Comparison of ENCODE assay signal across 24 cellular contexts in genomic region chr20:51807864-51808263, GRCh38.
DNase-seq lines count a peak whose midpoint lies in the region; ATAC-seq and TF ChIP-seq lines count a peak whose summit lies in the region.
"Had no signal": no experiment of that assay in that cellular context is flagged by ENCODE, and none has a peak within 500 bp of the region (broad histone marks: within the 10 kb centered on the region; RNA-seq: fewer than 3 reads in every experiment).

No MANE protein-coding gene starts in this region.

- POLR2A ChIA-PET in AG04449 (lab: Yijun Ruan, JAX): no interaction called here
- POLR2A ChIA-PET in RWPE1 (lab: Yijun Ruan, JAX; ENCODE audit: low non-redundant PET): no interaction called here

- peak; percentile 50 for DNase-seq in AG04449 (ENCODE audit: low read depth, low spot score)
- DNase-seq in HS-5 (ENCODE audit: low read depth): peak; percentile 78
- peak; percentile 57 for DNase-seq in amniotic epithelial cell (ENCODE audit: low read depth)
- peak; percentile 29 for DNase-seq in skeletal muscle cell (ENCODE audit: low read depth)
- DNase-seq in activated naive CD4-positive, alpha-beta T cell (lab: John Stamatoyannopoulos, UW): no peak
- no peak for DNase-seq in RWPE1 (ENCODE audit: low spot score)
- DNase-seq in iPS-NIHi7 (ENCODE audit: extremely low spot score): no peak
- DNase-seq: 8988T; AML-193; CD4-positive, alpha-beta memory T cell; COR-L47; DMS79; GF-D8; KG1; MM.1S; NCI-H2029; NCI-H446; NCI-H526; NCI-H82; NK-92 treated with Interleukin-12 subunit alpha and Interleukin-12 subunit beta, amount 100 ng/mL, for 24 hours; PC-3; SHP77 had no signal

- CTCF ChIA-PET in AG04449 (lab: Yijun Ruan, JAX): interaction anchor here (0.5 to 4.0 kb wide), 5 partner anchors 8 to 245 kb away, joined by 3 to 30 read pairs (median 3); no protein-coding TSS in a partner anchor
- CTCF ChIA-PET in RWPE1 (lab: Yijun Ruan, JAX): interaction anchor here (1.1 kb wide), 1 partner anchor 16 kb away, joined by 3 read pairs; no protein-coding TSS in a partner anchor

- no peak overlapping the region for H3K4me3 ChIP-seq in AG04449 (ENCODE audit: low read depth, low read length)
- no peak overlapping the region for H3K4me3 ChIP-seq in skeletal muscle cell (ENCODE audit: low read depth, low read length)
- H3K4me3 ChIP-seq: BLaER1 treated with 17β-estradiol and CSF1 and Interleukin-3, amounts not matched to agents 10 nM and 100 nM had no signal

- H3K27ac ChIP-seq in RWPE1: no peak overlapping the region
- H3K27ac ChIP-seq: BLaER1 treated with 17β-estradiol and CSF1 and Interleukin-3, amounts not matched to agents 10 nM and 100 nM had no signal

- TF ChIP-seq CTCF in AG04449 (IDR thresholded peaks at IDR 0.05; ENCODE audit: insufficient read depth, low read length, missing control alignments) (no peak), RWPE1 (conservative IDR thresholded peaks at IDR 0.05; ENCODE audit: low read depth) (no peak)

- ATAC-seq in activated CD4-positive, CD25-positive, alpha-beta regulatory T cell treated with anti-CD3 and anti-CD28 coated beads, Interleukin-2, amount 50 U/mL, for 24 hours: no peak
- ATAC-seq: PC-3 had no signal

Comparison
In these comparisons a context has a peak if more than half of its experiments do, and no peak if none do; other contexts are left out.
1. DNase-seq: peak in AG04449 (single experiment), HS-5 (single experiment), amniotic epithelial cell (single experiment) and skeletal muscle cell (single experiment); none in activated naive CD4-positive, alpha-beta T cell (0 of 4), RWPE1 (single experiment) and iPS-NIHi7 (single experiment).